ENCODE assay signal across 1 cellular context in genomic region chr2:239293450-239294430, GRCh38.
TF ChIP-seq lines count a peak whose summit lies in the region.

No MANE protein-coding gene starts in this region.

TF ChIP-seq in GM12878, 131 proteins besides CTCF, POLR2A, EP300 and RAD21 (continued from another document and continues in another):
- no peak for TF ChIP-seq NFXL1 (IDR thresholded peaks at IDR 0.05; ENCODE audit: borderline replicate concordance)
- TF ChIP-seq PML (IDR thresholded peaks at IDR 0.05; ENCODE audit: low read length): no peak
- TF ChIP-seq ATF2 (IDR thresholded peaks at IDR 0.05; ENCODE audit: low read length): 0 out of 2 replicates have a peak, but pooled peaks have one; percentile 27
- TF ChIP-seq YBX1 (IDR thresholded peaks at IDR 0.05): no peak
- no peak for TF ChIP-seq POLR2AphosphoS5 (IDR thresholded peaks at IDR 0.05; ENCODE audit: low read length)
- TF ChIP-seq FOXM1 (IDR thresholded peaks at IDR 0.05; ENCODE audit: low read depth, low read length): no peak
- no peak for TF ChIP-seq ATF3 (IDR thresholded peaks at IDR 0.05; ENCODE audit: borderline replicate concordance, extremely low read depth, low read depth, low read length)
- no peak for TF ChIP-seq STAT1 (conservative IDR thresholded peaks at IDR 0.05)
- TF ChIP-seq CUX1 (IDR thresholded peaks at IDR 0.05; ENCODE audit: insufficient replicate concordance, low read depth, low read length): no peak
- no peak for TF ChIP-seq NFIC (IDR thresholded peaks at IDR 0.05; ENCODE audit: low read depth, low read length)
- TF ChIP-seq E2F4 (IDR thresholded peaks at IDR 0.05; ENCODE audit: low read depth, low read length): no peak
- TF ChIP-seq ZBED1 (IDR thresholded peaks at IDR 0.05; ENCODE audit: borderline replicate concordance): no peak
- no peak for TF ChIP-seq NRF1 (conservative IDR thresholded peaks at IDR 0.05; ENCODE audit: low read depth, low read length)
- TF ChIP-seq SMAD1 (IDR thresholded peaks at IDR 0.05; ENCODE audit: low read depth, partially characterized antibody): no peak
- TF ChIP-seq E2F8 (IDR thresholded peaks at IDR 0.05; ENCODE audit: low read depth, partially characterized antibody): no peak
- TF ChIP-seq MTA2 (IDR thresholded peaks at IDR 0.05; ENCODE audit: low read depth): peak; percentile 80; the same call in 1 of the 2 replicates
- no peak for TF ChIP-seq PAX8 (IDR thresholded peaks at IDR 0.05)
- no peak for TF ChIP-seq GABPA (IDR thresholded peaks at IDR 0.05; ENCODE audit: low read depth)
- no peak for TF ChIP-seq TCF7 (IDR thresholded peaks at IDR 0.05; ENCODE audit: borderline replicate concordance)
- no peak for TF ChIP-seq KDM1A (IDR thresholded peaks at IDR 0.05; ENCODE audit: borderline replicate concordance)
- no peak for TF ChIP-seq FOXK2 (IDR thresholded peaks at IDR 0.05)
- TF ChIP-seq BCL11A (IDR thresholded peaks at IDR 0.05; ENCODE audit: low read depth, low read length): peak; percentile 84
- TF ChIP-seq CEBPB (IDR thresholded peaks at IDR 0.05; ENCODE audit: borderline replicate concordance in 1 of 2, low read depth in 2 of 2, low read length in 2 of 2): no peak
- no peak for TF ChIP-seq KAT2A (conservative IDR thresholded peaks at IDR 0.05; ENCODE audit: control insufficient read depth, low read depth, low read length)
- TF ChIP-seq KLF5 (IDR thresholded peaks at IDR 0.05; ENCODE audit: partially characterized antibody): no peak
- peak; percentile 67 for TF ChIP-seq NR2F1 (conservative IDR thresholded peaks at IDR 0.05)
- TF ChIP-seq GATAD2B (conservative IDR thresholded peaks at IDR 0.05; ENCODE audit: low read depth): 0 out of 2 replicates have a peak, but pooled peaks have one; percentile 25
- 0 out of 2 replicates have a peak, but pooled peaks have one; percentile 40 for TF ChIP-seq CHD2 (IDR thresholded peaks at IDR 0.05; ENCODE audit: borderline replicate concordance, low read depth, low read length)
- TF ChIP-seq RUNX3 (IDR thresholded peaks at IDR 0.05; ENCODE audit: low read length): peak; percentile 86
- TF ChIP-seq IRF4 (IDR thresholded peaks at IDR 0.05; ENCODE audit: low read depth, low read length): peak; percentile 95
- no peak for TF ChIP-seq CEBPZ (IDR thresholded peaks at IDR 0.05; ENCODE audit: low read depth, low read length)
- TF ChIP-seq BACH1 (IDR thresholded peaks at IDR 0.05; ENCODE audit: borderline replicate concordance): peak; percentile 69; the same call in 1 of the 2 replicates
- TF ChIP-seq BRCA1 (IDR thresholded peaks at IDR 0.05; ENCODE audit: low read depth, low read length): no peak
- no peak for TF ChIP-seq PKNOX1 (IDR thresholded peaks at IDR 0.05)
- TF ChIP-seq MLLT1 (IDR thresholded peaks at IDR 0.05): 0 out of 2 replicates have a peak, but pooled peaks have one; percentile 38
- TF ChIP-seq ZNF384 (IDR thresholded peaks at IDR 0.05; ENCODE audit: borderline replicate concordance, low read depth, low read length): no peak
- TF ChIP-seq BMI1 (IDR thresholded peaks at IDR 0.05; ENCODE audit: borderline replicate concordance): no peak
- no peak for TF ChIP-seq CBFB (IDR thresholded peaks at IDR 0.05; ENCODE audit: low read depth)
- TF ChIP-seq CREB1 (IDR thresholded peaks at IDR 0.05; ENCODE audit: low read depth): no peak
- no peak for TF ChIP-seq MAX (IDR thresholded peaks at IDR 0.05; ENCODE audit: low read depth, low read length)
- TF ChIP-seq SP1 (IDR thresholded peaks at IDR 0.05; ENCODE audit: low read depth, low read length): peak; percentile 42
- TF ChIP-seq ZNF622 (IDR thresholded peaks at IDR 0.05): no peak
